In genomic region chr15:64856429-64857145, GRCh38 we compare ENCODE assay signal across 9 cellular contexts. TPM values are rescaled to one million over a fixed set of nuclear protein-coding genes. Genes with fewer than 3 reads are reported as not detected.
A peak's percentile ranks its signal among the peaks of the same experiment; 100 is the strongest.
DNase-seq lines count a peak whose midpoint lies in the region; ATAC-seq lines count a peak whose summit lies in the region.
"Had no signal": no experiment of that assay in that cellular context is flagged by ENCODE, and none has a peak within 500 bp of the region (broad histone marks: within the 10 kb centered on the region; RNA-seq: fewer than 3 reads in every experiment).

No MANE protein-coding gene starts in this region.

- H3K9me3 Mint-ChIP-seq in stimulated activated memory B cell treated with anti-CD40 and anti-IgM and Interleukin-4, amounts not matched to agents 10 μg/mL and 1 μg/mL and 100 μg/mL, for 72 hours: no peaks in the 10 kb centered on the region

- ATAC-seq in stimulated activated memory B cell treated with anti-CD40 and anti-IgM and Interleukin-4, amounts not matched to agents 10 μg/mL and 1 μg/mL and 100 μg/mL, for 72 hours: no peak
- ATAC-seq in GM18520 (IDR thresholded peaks at IDR 0.05; ENCODE audit: unreplicated experiment): no peak
- no peak for ATAC-seq in HG02981 (IDR thresholded peaks at IDR 0.05; ENCODE audit: unreplicated experiment)
- no peak for ATAC-seq in GM19328 (IDR thresholded peaks at IDR 0.05; ENCODE audit: unreplicated experiment)

- H3K27me3 ChIP-seq in HUES64 (ENCODE audit: insufficient read depth, low read length): no peaks in the 10 kb centered on the region

- peak; percentile 71 for DNase-seq in astrocyte of the hippocampus (ENCODE audit: low read depth, low spot score)
- peak; percentile 96 for DNase-seq in islet precursor cell
- DNase-seq in NCI-H510A (lab: John Stamatoyannopoulos, UW): no peak

- H3K27ac ChIP-seq in HUES64 (ENCODE audit: low read depth, low read length): no peak overlapping the region; the same call in 1 of the 2 replicates
- H3K27ac ChIP-seq: KMS-11 had no signal

- peak overlapping the region; percentile 80 for H3K27ac Mint-ChIP-seq in stimulated activated memory B cell treated with anti-CD40 and anti-IgM and Interleukin-4, amounts not matched to agents 10 μg/mL and 1 μg/mL and 100 μg/mL, for 72 hours

- peaks cover 26% of the 10 kb centered on the region for H3K4me1 ChIP-seq in HUES64 (ENCODE audit: insufficient read depth, low read length)

- H3K4me3 ChIP-seq in HUES64 (ENCODE audit: low read length): no peak overlapping the region

- H3K36me3 ChIP-seq in HUES64 (ENCODE audit: insufficient read depth, low read length): peaks cover 67% of the 10 kb centered on the region

- peaks cover 82% of the 10 kb centered on the region for H3K36me3 Mint-ChIP-seq in stimulated activated memory B cell treated with anti-CD40 and anti-IgM and Interleukin-4, amounts not matched to agents 10 μg/mL and 1 μg/mL and 100 μg/mL, for 72 hours

- H3K4me1 Mint-ChIP-seq in stimulated activated memory B cell treated with anti-CD40 and anti-IgM and Interleukin-4, amounts not matched to agents 10 μg/mL and 1 μg/mL and 100 μg/mL, for 72 hours: peaks cover 59% of the 10 kb centered on the region

- H3K9me3 ChIP-seq in HUES64 (ENCODE audit: insufficient read depth, low read depth, low read length): no peaks in the 10 kb centered on the region

- 50% methylated on average over 5 of the region's 5 CpGs for WGBS in HUES64

- H3K4me3 Mint-ChIP-seq in stimulated activated memory B cell treated with anti-CD40 and anti-IgM and Interleukin-4, amounts not matched to agents 10 μg/mL and 1 μg/mL and 100 μg/mL, for 72 hours: peak overlapping the region; percentile 4

- H3K27me3 Mint-ChIP-seq in stimulated activated memory B cell treated with anti-CD40 and anti-IgM and Interleukin-4, amounts not matched to agents 10 μg/mL and 1 μg/mL and 100 μg/mL, for 72 hours: no peaks in the 10 kb centered on the region

- H3K9ac ChIP-seq in HUES64 (ENCODE audit: low read depth, low read length): 0 out of 2 replicates have a peak overlapping the region, but pooled peaks have one; percentile 4
- H3K9ac ChIP-seq: KMS-11 had no signal

RNA-seq across cellular contexts. Expression of gene PLEKHO2, which starts 14.9 kb away (rescaled TPM):
- polyA plus RNA-seq in HUES64 (2013, experiment 1 of 2): 13.6 TPM
- polyA plus RNA-seq in HUES64 (2013, experiment 2 of 2): 13.0 TPM

RNA-seq across cellular contexts. Expression of gene PIF1, which starts 31.1 kb away (rescaled TPM):
- 29.3 TPM for polyA plus RNA-seq in HUES64 (2013, experiment 1 of 2)
- polyA plus RNA-seq in HUES64 (2013, experiment 2 of 2): 31.6 TPM

RNA-seq across cellular contexts. Expression of gene ANKDD1A, which starts 55.1 kb away (rescaled TPM):
- 2.5 TPM for polyA plus RNA-seq in HUES64 (2013, experiment 1 of 2)
- polyA plus RNA-seq in HUES64 (2013, experiment 2 of 2): 2.7 TPM
